20 cellular contexts compared by ENCODE assay signal in genomic region chr7:31102973-31103850, GRCh38. TPM values are rescaled to one million over a fixed set of nuclear protein-coding genes. Genes with fewer than 3 reads are reported as not detected.
"Had no signal": no experiment of that assay in that cellular context is flagged by ENCODE, and none has a peak within 500 bp of the region (broad histone marks: within the 10 kb centered on the region; RNA-seq: fewer than 3 reads in every experiment).

No MANE protein-coding gene starts in this region.

- H3K27me3 ChIP-seq: adrenal gland, ascending aorta, brain microvascular endothelial cell, ovary, right atrium auricular region, upper lobe of right lung had no signal

- H3K27ac ChIP-seq: adrenal gland, ascending aorta, brain microvascular endothelial cell, dorsolateral prefrontal cortex, epithelial cell of prostate, gastroesophageal sphincter, lower lobe of right lung, ovary, psoas muscle, right atrium auricular region, thoracic aorta, upper lobe of right lung had no signal

- ATAC-seq: activated CD4-positive, alpha-beta T cell treated with anti-CD3 and anti-CD28 coated beads for 36 hours; gastroesophageal sphincter; lower lobe of right lung; naive thymus-derived CD8-positive, alpha-beta T cell; psoas muscle had no signal

- H3K36me3 ChIP-seq: adrenal gland, ascending aorta, brain microvascular endothelial cell, gastroesophageal sphincter, lower lobe of right lung, ovary, right atrium auricular region, thoracic aorta, upper lobe of right lung had no signal

- H3K4me3 ChIP-seq: adrenal gland, ascending aorta, dorsolateral prefrontal cortex, gastroesophageal sphincter, lower lobe of right lung, ovary, psoas muscle, right atrium auricular region, thoracic aorta, upper lobe of right lung had no signal

- H3K4me1 ChIP-seq: adrenal gland, ascending aorta, lower lobe of right lung, psoas muscle, right atrium auricular region, upper lobe of right lung had no signal

- H3K9me3 ChIP-seq: adrenal gland, ascending aorta, gastroesophageal sphincter, lower lobe of right lung, ovary, psoas muscle, right atrium auricular region, thoracic aorta, upper lobe of right lung had no signal

- DNase-seq: activated B cell treated with CpG ODN at 0.5 μM for 24 hours; activated CD4-positive, alpha-beta T cell treated with anti-CD3 and anti-CD28 coated beads for 36 hours; activated CD4-positive, alpha-beta T cell treated with anti-CD3 and anti-CD28 coated beads, Interleukin-2, amount 50 U/mL, for 48 hours; activated naive CD4-positive, alpha-beta T cell; activated T-cell treated with anti-CD3 and anti-CD28 coated beads, Interleukin-2, amount 50 U/mL, for 1 hour; brain microvascular endothelial cell; central memory CD4-positive, alpha-beta T cell; lower lobe of right lung; psoas muscle; stimulated activated CD4-positive, alpha-beta T cell treated with anti-CD3 and anti-CD28 coated beads, Interleukin-12 subunit alpha, Interleukin-12 subunit beta, amount 100 ng/mL, for 4 hours; upper lobe of right lung had no signal

RNA-seq across cellular contexts. Expression of gene ADCYAP1R1, which starts 51.1 kb away (rescaled TPM):
- total RNA-seq: activated B cell treated with CpG ODN at 0.5 μM for 24 hours; activated CD4-positive, alpha-beta T cell treated with anti-CD3 and anti-CD28 coated beads for 36 hours; naive thymus-derived CD8-positive, alpha-beta T cell had no signal
- polyA plus RNA-seq: naive thymus-derived CD8-positive, alpha-beta T cell had no signal
